In genomic region chr10:70162157-70162891, GRCh38 we compare ENCODE assay signal across 12 cellular contexts. TPM values are rescaled to one million over a fixed set of nuclear protein-coding genes. Genes with fewer than 3 reads are reported as not detected.
DNase-seq lines count a peak whose midpoint lies in the region; ATAC-seq and TF ChIP-seq lines count a peak whose summit lies in the region.
"Had no signal": no experiment of that assay in that cellular context is flagged by ENCODE, and none has a peak within 500 bp of the region (broad histone marks: within the 10 kb centered on the region; RNA-seq: fewer than 3 reads in every experiment).

No MANE protein-coding gene starts in this region.

- no peak overlapping the region for H3K27ac ChIP-seq in CD8-positive, alpha-beta memory T cell (ENCODE audit: low read depth, low read length)
- 0 out of 2 replicates have a peak overlapping the region, but pooled peaks have one; percentile 14 for H3K27ac ChIP-seq in Panc1 (ENCODE audit: low read length)
- no peak overlapping the region for H3K27ac ChIP-seq in mesenchymal stem cell (ENCODE audit: low read length, poor library complexity, severe bottlenecking)
- H3K27ac ChIP-seq in upper lobe of left lung = peak overlapping the region in 2 of 4 donors; percentile 10 to 27
- H3K27ac ChIP-seq: cardiac muscle cell, skin epidermis had no signal

- peaks cover 67 to 90% (median 85%) of the 10 kb centered on the region in 3 donors for H3K4me1 Mint-ChIP-seq in CD8-positive, alpha-beta memory T cell

- no peak overlapping the region for H2BK12ac ChIP-seq in mesenchymal stem cell (ENCODE audit: low read length in 2 of 2)

- POLR2A ChIA-PET in CD8-positive, alpha-beta memory T cell (lab: Charles Lee) = interaction anchor here (1.1 kb wide), 1 partner anchor 13 kb away, joined by 4 read pairs; no protein-coding TSS in a partner anchor
- POLR2A ChIA-PET in Panc1 (lab: Charles Lee) = no interaction called here

- no peak overlapping the region for H2BK15ac ChIP-seq in mesenchymal stem cell (ENCODE audit: low read depth, poor library complexity, severe bottlenecking)

- no peaks in the 10 kb centered on the region for H3K9me3 Mint-ChIP-seq in CD8-positive, alpha-beta memory T cell

- no peak overlapping the region for H4K91ac ChIP-seq in mesenchymal stem cell (ENCODE audit: low read length)

- H3K4ac ChIP-seq in mesenchymal stem cell (ENCODE audit: low read depth in 1 of 2, low read length in 2 of 2) = no peak overlapping the region

- peaks cover 5% of the 10 kb centered on the region for H3K79me1 ChIP-seq in mesenchymal stem cell (replicated peaks; ENCODE audit: low read length, poor library complexity, severe bottlenecking)

- peak overlapping the region; percentile 57 to 79 (median 69) for H3K4me3 Mint-ChIP-seq in CD8-positive, alpha-beta memory T cell

- peaks cover 39% of the 10 kb centered on the region for H3K36me3 ChIP-seq in CD8-positive, alpha-beta memory T cell (ENCODE audit: insufficient read depth, low read length)
- H3K36me3 ChIP-seq in Panc1 (ENCODE audit: control insufficient read depth, insufficient read depth, low read length) = peaks cover 29% of the 10 kb centered on the region
- H3K36me3 ChIP-seq in mesenchymal stem cell (ENCODE audit: control insufficient read depth in 1 of 2, insufficient read depth in 2 of 2, low read depth in 1 of 2, low read length in 2 of 2) = peaks cover 9 to 88% of the 10 kb centered on the region in 2 experiments
- peaks cover 0 to 70% (median 20%) of the 10 kb centered on the region in 4 donors for H3K36me3 ChIP-seq in upper lobe of left lung

- no peak overlapping the region for H2BK120ac ChIP-seq in mesenchymal stem cell (ENCODE audit: low read depth, low read length)

- peaks cover 64% of the 10 kb centered on the region for H3K4me1 ChIP-seq in CD8-positive, alpha-beta memory T cell (ENCODE audit: insufficient read depth, low read length)
- peaks cover 12% of the 10 kb centered on the region for H3K4me1 ChIP-seq in Panc1 (ENCODE audit: control insufficient read depth, insufficient read depth, low read length)
- peaks cover 4% of the 10 kb centered on the region for H3K4me1 ChIP-seq in mesenchymal stem cell (ENCODE audit: control insufficient read depth, insufficient read depth, low read depth, low read length)
- peaks cover 31 to 49% (median 40%) of the 10 kb centered on the region in 4 donors for H3K4me1 ChIP-seq in upper lobe of left lung

- no peaks in the 10 kb centered on the region for H3K27me3 Mint-ChIP-seq in CD8-positive, alpha-beta memory T cell

- TF ChIP-seq POLR2A in upper lobe of left lung (IDR thresholded peaks at IDR 0.05) = no peak

- TF ChIP-seq EP300 in upper lobe of left lung (IDR thresholded peaks at IDR 0.05) = no peak

- no peak overlapping the region for H3K4me3 ChIP-seq in CD8-positive, alpha-beta memory T cell (ENCODE audit: low read length)
- no peak overlapping the region for H3K4me3 ChIP-seq in Panc1 (ENCODE audit: low read depth in 2 of 2, low read length in 2 of 2)
- peak overlapping the region in 1 of 2 experiments; percentile 12 for H3K4me3 ChIP-seq in mesenchymal stem cell (ENCODE audit: insufficient read depth in 1 of 2, low read depth in 1 of 2, low read length in 2 of 2)
- no peak overlapping the region for H3K4me3 ChIP-seq in upper lobe of left lung
- H3K4me3 ChIP-seq: cardiac muscle cell, skin epidermis had no signal

- no peak overlapping the region for H3K4me2 ChIP-seq in mesenchymal stem cell (ENCODE audit: low read length, poor library complexity, severe bottlenecking)

- H2AFZ ChIP-seq in mesenchymal stem cell (ENCODE audit: low read depth, low read length) = no peak overlapping the region

- DNase-seq in CD8-positive, alpha-beta memory T cell = no peak
- DNase-seq in Panc1 (ENCODE audit: low read depth, low spot score) (no peak), mesenchymal stem cell (peak; percentile 28), HuH-7 (ENCODE audit: low spot score) (no peak), NCI-H1930 (lab: John Stamatoyannopoulos, UW) (no peak), upper lobe of left lung (no peak)
- DNase-seq: DMS79 treated with DMSO at 0.1 percent for 48 hours, NCI-H146 had no signal

- no peak overlapping the region for H3K23ac ChIP-seq in mesenchymal stem cell (ENCODE audit: low read length in 2 of 2)

- no peak overlapping the region for H2AK5ac ChIP-seq in mesenchymal stem cell (ENCODE audit: low read length, severe bottlenecking)

- no peak overlapping the region for H3K14ac ChIP-seq in mesenchymal stem cell (ENCODE audit: low read length in 2 of 2)

- H3K27ac Mint-ChIP-seq in CD8-positive, alpha-beta memory T cell = peak overlapping the region; percentile 55 to 93 (median 80)

- H4K8ac ChIP-seq in mesenchymal stem cell (ENCODE audit: low read length) = no peak overlapping the region

- no peaks in the 10 kb centered on the region for H3K27me3 ChIP-seq in CD8-positive, alpha-beta memory T cell (ENCODE audit: insufficient read depth, low read length, poor library complexity, severe bottlenecking)
- no peaks in the 10 kb centered on the region for H3K27me3 ChIP-seq in Panc1 (ENCODE audit: control insufficient read depth, insufficient read depth, low read length)
- H3K27me3 ChIP-seq in mesenchymal stem cell (ENCODE audit: control insufficient read depth in 1 of 2, insufficient read depth in 1 of 2, low read length in 2 of 2) = no peaks in the 10 kb centered on the region
- no peaks in the 10 kb centered on the region for H3K27me3 ChIP-seq in upper lobe of left lung
- H3K27me3 ChIP-seq: cardiac muscle cell had no signal

- BruUV-seq in Panc1 (replicated peaks; lab: Mats Ljungman, UMichigan) = no TSS peak

- TF ChIP-seq CTCF in Panc1 (IDR thresholded peaks at IDR 0.05) (no peak), upper lobe of left lung (IDR thresholded peaks at IDR 0.05) (no peak)

- H3K36me3 Mint-ChIP-seq in CD8-positive, alpha-beta memory T cell = peaks cover 7 to 71% (median 12%) of the 10 kb centered on the region in 3 donors

- CTCF ChIA-PET in CD8-positive, alpha-beta memory T cell (lab: Charles Lee) = interaction anchor here (3.3 kb wide), 1 partner anchor 17 kb away, joined by 21 read pairs; the partner anchor contains the start of gene TYSND1
- CTCF ChIA-PET in Panc1 (lab: Charles Lee) = no interaction called here

- H3K9me3 ChIP-seq in CD8-positive, alpha-beta memory T cell (ENCODE audit: low read length) = no peaks in the 10 kb centered on the region
- no peaks in the 10 kb centered on the region for H3K9me3 ChIP-seq in Panc1 (ENCODE audit: control insufficient read depth, insufficient read depth, low read depth, low read length)
- H3K9me3 ChIP-seq in mesenchymal stem cell (ENCODE audit: control insufficient read depth, low read length) = no peaks in the 10 kb centered on the region
- H3K9me3 ChIP-seq in upper lobe of left lung = no peaks in the 10 kb centered on the region

- no peak overlapping the region for H2BK5ac ChIP-seq in mesenchymal stem cell (ENCODE audit: low read depth, low read length, poor library complexity, severe bottlenecking)

- intact Hi-C loops in Panc1 (cut with micrococcal nuclease; ENCODE audit: unreplicated experiment) = no loop called here

- WGBS in mesenchymal stem cell = 97% methylated on average over 1 of the region's 2 CpGs
- WGBS in upper lobe of left lung, 2 donors = 76 to 87% methylated on average over 2 of the region's 2 CpGs

- H3K9ac ChIP-seq in mesenchymal stem cell (ENCODE audit: low read length) = peak overlapping the region; percentile 0

- in situ Hi-C loops in Panc1 (cut with HindIII; ENCODE audit: low pct_unique_long_range_greater_than_20kb, low sequenced_read_pairs) = no loop called here

- no peak overlapping the region for H3K18ac ChIP-seq in mesenchymal stem cell (ENCODE audit: low read depth in 1 of 2, low read length in 2 of 2)

- ATAC-seq in GM21528 (IDR thresholded peaks at IDR 0.05; ENCODE audit: low FRiP score, unreplicated experiment) (peak; percentile 14), Panc1 (no peak), GM19023 (IDR thresholded peaks at IDR 0.05; ENCODE audit: unreplicated experiment) (no peak), upper lobe of left lung (ENCODE audit: low FRiP score in 2 of 2) (no peak)

RNA-seq across cellular contexts. Expression of gene SAR1A, which starts 8.0 kb away (rescaled TPM):
- 100 to 1,000 TPM; 136 to 145 TPM for total RNA-seq in CD8-positive, alpha-beta memory T cell
- 24.7 TPM for polyA plus RNA-seq in CD8-positive, alpha-beta memory T cell
- 171 TPM for total RNA-seq in Panc1 (2021; ENCODE audit: unreplicated experiment)
- 79.1 TPM for polyA plus RNA-seq in Panc1 (2012; ENCODE audit: insufficient read length)
- 103 TPM for polyA plus RNA-seq in mesenchymal stem cell (2013, experiment 1 of 2)
- 104 TPM for polyA plus RNA-seq in mesenchymal stem cell (2013, experiment 2 of 2)
- 100 to 1,000 TPM in 4 of 6 donors, 10 to 100 TPM in 2; 34.3 to 130 (median 112) TPM for total RNA-seq in upper lobe of left lung

RNA-seq across cellular contexts. Expression of gene TYSND1, which starts 15.8 kb away (rescaled TPM):
- 10 to 100 TPM; 14.7 to 16.3 TPM for total RNA-seq in CD8-positive, alpha-beta memory T cell
- 21.1 TPM for polyA plus RNA-seq in CD8-positive, alpha-beta memory T cell
- total RNA-seq in Panc1 (2021; ENCODE audit: unreplicated experiment) (39.3 TPM), upper lobe of left lung (10 to 100 TPM in 5 of 6 donors, 1 to 10 TPM in 1; 9.1 to 23.0 (median 15.7) TPM)
- 35.5 TPM for polyA plus RNA-seq in Panc1 (2012; ENCODE audit: insufficient read length)
- polyA plus RNA-seq in mesenchymal stem cell (2013, experiment 1 of 2) = 4.0 TPM
- 4.1 TPM for polyA plus RNA-seq in mesenchymal stem cell (2013, experiment 2 of 2)

RNA-seq across cellular contexts. Expression of gene AIFM2, which starts 29.7 kb away (rescaled TPM):
- 10 to 100 TPM; 17.6 to 17.9 TPM for total RNA-seq in CD8-positive, alpha-beta memory T cell
- polyA plus RNA-seq in CD8-positive, alpha-beta memory T cell = 3.5 TPM
- total RNA-seq in Panc1 (2021; ENCODE audit: unreplicated experiment) (16.6 TPM), upper lobe of left lung (10 to 100 TPM; 12.0 to 21.0 (median 17.2) TPM)
- polyA plus RNA-seq in Panc1 (2012; ENCODE audit: insufficient read length) = 23.3 TPM
- 10.2 TPM for polyA plus RNA-seq in mesenchymal stem cell (2013, experiment 1 of 2)
- 10.0 TPM for polyA plus RNA-seq in mesenchymal stem cell (2013, experiment 2 of 2)
